In genomic region chr5:122559676-122560075, GRCh38 we compare ENCODE assay signal across 35 cellular contexts.
"Had no signal": no experiment of that assay in that cellular context is flagged by ENCODE, and none has a peak within 500 bp of the region (broad histone marks: within the 10 kb centered on the region; RNA-seq: fewer than 3 reads in every experiment).

No MANE protein-coding gene starts in this region.

- H3K4me1 ChIP-seq: left lung, lower lobe of right lung, pancreas, psoas muscle, suprapubic skin, tibial artery, upper lobe of right lung had no signal

- H3K36me3 ChIP-seq: heart left ventricle, left lung, lower lobe of right lung, pancreas, right atrium auricular region, stomach, suprapubic skin, tibial artery, upper lobe of right lung had no signal

- H3K9me3 Mint-ChIP-seq: activated T-cell treated with anti-CD3 and anti-CD28 coated beads, Interleukin-2, amount 50 U/mL, for 72 hours; brain; dendritic cell treated with granulocyte-macrophage colony-stimulating factor and Interleukin-4, amounts not matched to agents 40 ng/mL and 50 ng/mL, for 4 days; T-helper 2 cell treated with Interferon-gamma antibody and Interleukin-4, amounts not matched to agents 5 μg/mL and 100 μg/mL, for 36 hours had no signal

- H3K27ac Mint-ChIP-seq: activated naive CD8-positive, alpha-beta T cell; activated T-cell treated with anti-CD3 and anti-CD28 coated beads, Interleukin-2, amount 50 U/mL, for 72 hours; brain; dendritic cell treated with granulocyte-macrophage colony-stimulating factor and Interleukin-4, amounts not matched to agents 40 ng/mL and 50 ng/mL, for 4 days; naive thymus-derived CD8-positive, alpha-beta T cell; stimulated activated memory B cell treated with anti-CD40 and anti-IgM and Interleukin-4, amounts not matched to agents 10 μg/mL and 1 μg/mL and 100 μg/mL, for 72 hours; T-helper 2 cell treated with Interferon-gamma antibody and Interleukin-4, amounts not matched to agents 5 μg/mL and 100 μg/mL, for 36 hours had no signal

- H3K9me3 ChIP-seq: heart left ventricle, left lung, lower lobe of right lung, pancreas, psoas muscle, right atrium auricular region, stomach, suprapubic skin, tibial artery, upper lobe of right lung had no signal

- H3K4me1 Mint-ChIP-seq: brain; naive thymus-derived CD8-positive, alpha-beta T cell; neural crest cell; stimulated activated memory B cell treated with anti-CD40 and anti-IgM and Interleukin-4, amounts not matched to agents 10 μg/mL and 1 μg/mL and 100 μg/mL, for 72 hours had no signal

- FAIRE-seq: pancreas had no signal

- H3K36me3 Mint-ChIP-seq: activated naive CD8-positive, alpha-beta T cell; brain; naive thymus-derived CD8-positive, alpha-beta T cell had no signal

- H3K27me3 ChIP-seq: heart left ventricle, left lung, pancreas, right atrium auricular region, stomach, suprapubic skin, tibial artery, upper lobe of right lung had no signal

- DNase-seq: activated CD4-positive, alpha-beta T cell treated with anti-CD3 and anti-CD28 coated beads for 4 hours; activated CD4-positive, alpha-beta T cell treated with anti-CD3 and anti-CD28 coated beads, Interleukin-2, amount 50 U/mL, for 4 hours; activated effector memory CD4-positive, alpha-beta T cell treated with Interleukin-2 at 50 U/mL for 16 hours; activated naive CD4-positive, alpha-beta T cell treated with Interleukin-2 at 50 U/mL for 16 hours; activated T-cell treated with anti-CD3 and anti-CD28 coated beads for 4 hours; activated T-cell treated with anti-CD3 and anti-CD28 coated beads, Interleukin-2, amount 50 U/mL, for 72 hours; anterior cingulate cortex; central memory CD4-positive, alpha-beta T cell; effector CD4-positive, alpha-beta T cell; heart left ventricle; hypothalamus; kidney glomerular epithelial cell; left lung; lower lobe of right lung; mesenchymal stem cell; naive thymus-derived CD8-positive, alpha-beta T cell; nucleus accumbens; pancreas; psoas muscle; stimulated activated CD4-positive, alpha-beta T cell treated with anti-CD3 and anti-CD28 coated beads, Interleukin-1b, Interleukin-23, amount 100 ng/mL, for 48 hours; stimulated activated CD4-positive, alpha-beta T cell treated with anti-CD3 and anti-CD28 coated beads, Interleukin-4, amount 100 ng/mL, for 4 hours; stimulated activated CD8-positive, alpha-beta memory T cell treated with anti-CD3 and anti-CD28 coated beads, Interleukin-4, amount 100 ng/mL, for 48 hours; stomach; T-helper 1 cell; tibial artery; upper lobe of right lung had no signal

- H3K27ac ChIP-seq: heart left ventricle, left lung, lower lobe of right lung, pancreas, psoas muscle, right atrium auricular region, stomach, suprapubic skin, tibial artery, upper lobe of right lung had no signal

- H3K4me3 Mint-ChIP-seq: activated naive CD8-positive, alpha-beta T cell; activated T-cell treated with anti-CD3 and anti-CD28 coated beads, Interleukin-2, amount 50 U/mL, for 72 hours; brain; dendritic cell treated with granulocyte-macrophage colony-stimulating factor and Interleukin-4, amounts not matched to agents 40 ng/mL and 50 ng/mL, for 4 days; naive thymus-derived CD8-positive, alpha-beta T cell; neural crest cell; stimulated activated memory B cell treated with anti-CD40 and anti-IgM and Interleukin-4, amounts not matched to agents 10 μg/mL and 1 μg/mL and 100 μg/mL, for 72 hours; T-helper 2 cell treated with Interferon-gamma antibody and Interleukin-4, amounts not matched to agents 5 μg/mL and 100 μg/mL, for 36 hours had no signal

- H3K27me3 Mint-ChIP-seq: activated naive CD8-positive, alpha-beta T cell; brain; dendritic cell treated with granulocyte-macrophage colony-stimulating factor and Interleukin-4, amounts not matched to agents 40 ng/mL and 50 ng/mL, for 4 days had no signal

- ATAC-seq: activated T-cell treated with anti-CD3 and anti-CD28 coated beads, Interleukin-2, amount 50 U/mL, for 72 hours; heart left ventricle; left lung; lower lobe of right lung; naive thymus-derived CD8-positive, alpha-beta T cell; pancreas; psoas muscle; stimulated activated memory B cell treated with anti-CD40 and anti-IgM and Interleukin-4, amounts not matched to agents 10 μg/mL and 1 μg/mL and 100 μg/mL, for 72 hours; upper lobe of right lung had no signal

- H3K4me3 ChIP-seq: heart left ventricle, left lung, lower lobe of right lung, pancreas, psoas muscle, right atrium auricular region, smooth muscle cell, stomach, suprapubic skin, tibial artery, upper lobe of right lung had no signal
